In genomic region chr7:55021053-55021452, GRCh38 we compare ENCODE assay signal across 13 cellular contexts. TPM values are rescaled to one million over a fixed set of nuclear protein-coding genes. Genes with fewer than 3 reads are reported as not detected.
DNase-seq lines count a peak whose midpoint lies in the region; ATAC-seq and TF ChIP-seq lines count a peak whose summit lies in the region.
"Had no signal": no experiment of that assay in that cellular context is flagged by ENCODE, and none has a peak within 500 bp of the region (broad histone marks: within the 10 kb centered on the region; RNA-seq: fewer than 3 reads in every experiment).

No MANE protein-coding gene starts in this region.

- H3K4me1 Mint-ChIP-seq in activated CD8-positive, alpha-beta T cell treated with anti-CD3 and anti-CD28 coated beads for 36 hours (ENCODE audit: low read depth), result no peaks in the 10 kb centered on the region

- H3K9ac ChIP-seq in adipocyte (ENCODE audit: low read length), result peak overlapping the region; percentile 91

- H3K4me1 ChIP-seq in adipocyte (ENCODE audit: control insufficient read depth, insufficient read depth, low read length), result peaks cover 61% of the 10 kb centered on the region
- H3K4me1 ChIP-seq in sigmoid colon, result peaks cover 0 to 36% (median 32%) of the 10 kb centered on the region in 4 donors

- H3K27me3 ChIP-seq in adipocyte (replicated peaks; ENCODE audit: control insufficient read depth, insufficient read depth, low read length), result no peaks in the 10 kb centered on the region
- H3K27me3 ChIP-seq in sigmoid colon, result no peaks in the 10 kb centered on the region

- H3K9me3 ChIP-seq in adipocyte (ENCODE audit: control insufficient read depth, low read length) (no peaks in the 10 kb centered on the region), sigmoid colon (no peaks in the 10 kb centered on the region)

- DNase-seq in adipocyte (ENCODE audit: low read depth) (no peak), foreskin fibroblast (no peak), sigmoid colon (no peak), HCEC 1CT (no peak)
- DNase-seq in activated CD8-positive, alpha-beta T cell treated with anti-CD3 and anti-CD28 coated beads for 36 hours, result no peak
- DNase-seq: activated CD8-positive, alpha-beta T cell treated with anti-CD3 and anti-CD28 coated beads, Interleukin-2, amount 10 ng/mL, durations not matched to agents 7 days and 5 days; amniotic stem cell; CD8-positive, alpha-beta memory T cell; H9; NCI-H774 had no signal

- no peak for TF ChIP-seq POLR2A in sigmoid colon (IDR thresholded peaks at IDR 0.05)

- no peak for TF ChIP-seq EP300 in sigmoid colon (IDR thresholded peaks at IDR 0.05)

- H3K36me3 ChIP-seq in adipocyte (ENCODE audit: control insufficient read depth, insufficient read depth, low read length, severe bottlenecking), result no peaks in the 10 kb centered on the region
- no peaks in the 10 kb centered on the region for H3K36me3 ChIP-seq in sigmoid colon

- intact Hi-C loops in sigmoid colon (cut with DNase I), result loop anchor here (5.0 kb wide), 1 partner anchor 41 kb away; no protein-coding TSS in a partner anchor
- intact Hi-C loops in activated CD8-positive, alpha-beta T cell treated with anti-CD3 and anti-CD28 coated beads for 36 hours (cut with micrococcal nuclease), result no loop called here

- H3K4me3 ChIP-seq in adipocyte (ENCODE audit: low read length) (peak overlapping the region; percentile 88), foreskin fibroblast (ENCODE audit: low read depth in 1 of 2, low read length in 2 of 2) (peak overlapping the region; percentile 75 to 79), sigmoid colon (peak overlapping the region in 3 of 4 donors; percentile 80 to 89 (median 82))

- H3K27me3 Mint-ChIP-seq in activated CD8-positive, alpha-beta T cell treated with anti-CD3 and anti-CD28 coated beads for 36 hours, result peaks cover 42% of the 10 kb centered on the region

- H3K27ac Mint-ChIP-seq in activated CD8-positive, alpha-beta T cell treated with anti-CD3 and anti-CD28 coated beads for 36 hours, result no peak overlapping the region
- H3K27ac Mint-ChIP-seq: activated CD8-positive, alpha-beta T cell treated with anti-CD3 and anti-CD28 coated beads, Interleukin-2, amount 10 ng/mL, durations not matched to agents 7 days and 5 days; H9 had no signal

- 87 to 93% methylated on average over 9 of the region's 9 CpGs for WGBS in sigmoid colon, 2 donors

- H3K27ac ChIP-seq in C4-2B (peak overlapping the region; percentile 99; the same call in 1 of the 2 replicates), sigmoid colon (peak overlapping the region; percentile 93 to 97 (median 94))

- POLR2A ChIA-PET in activated CD8-positive, alpha-beta T cell treated with anti-CD3 and anti-CD28 coated beads for 36 hours (lab: Charles Lee), result no interaction called here

- CTCF ChIA-PET in activated CD8-positive, alpha-beta T cell treated with anti-CD3 and anti-CD28 coated beads for 36 hours (lab: Charles Lee), result no interaction called here

- H3K9me3 Mint-ChIP-seq in activated CD8-positive, alpha-beta T cell treated with anti-CD3 and anti-CD28 coated beads for 36 hours, result no peaks in the 10 kb centered on the region
- H3K9me3 Mint-ChIP-seq: H9 had no signal

- ATAC-seq in activated CD8-positive, alpha-beta T cell treated with anti-CD3 and anti-CD28 coated beads for 36 hours, result no peak
- ATAC-seq in HG03378 (IDR thresholded peaks at IDR 0.05; ENCODE audit: unreplicated experiment), result no peak
- no peak for ATAC-seq in HG03025 (IDR thresholded peaks at IDR 0.05; ENCODE audit: low FRiP score, unreplicated experiment)
- ATAC-seq: activated CD8-positive, alpha-beta T cell treated with anti-CD3 and anti-CD28 coated beads, Interleukin-2, amount 10 ng/mL, durations not matched to agents 7 days and 5 days had no signal

- no peak for TF ChIP-seq CTCF in C4-2B (conservative IDR thresholded peaks at IDR 0.05)
- TF ChIP-seq CTCF in foreskin fibroblast (IDR thresholded peaks at IDR 0.05; ENCODE audit: low read depth, low read length), result no peak
- no peak for TF ChIP-seq CTCF in sigmoid colon (IDR thresholded peaks at IDR 0.05)
- no peak for TF ChIP-seq CTCF in activated CD8-positive, alpha-beta T cell treated with anti-CD3 and anti-CD28 coated beads for 36 hours (IDR thresholded peaks at IDR 0.05)

- no peaks in the 10 kb centered on the region for H3K36me3 Mint-ChIP-seq in activated CD8-positive, alpha-beta T cell treated with anti-CD3 and anti-CD28 coated beads for 36 hours (ENCODE audit: low read depth)

- H3K4me3 Mint-ChIP-seq in activated CD8-positive, alpha-beta T cell treated with anti-CD3 and anti-CD28 coated beads for 36 hours, result no peak overlapping the region
- H3K4me3 Mint-ChIP-seq: activated CD8-positive, alpha-beta T cell treated with anti-CD3 and anti-CD28 coated beads, Interleukin-2, amount 10 ng/mL, durations not matched to agents 7 days and 5 days had no signal

RNA-seq across cellular contexts. Expression of gene EGFR, which starts 2.2 kb away (rescaled TPM):
- total RNA-seq in sigmoid colon, result 10 to 100 TPM; 35.6 to 61.5 (median 40.8) TPM
- 10 to 100 TPM in 1 of 3 donors, 1 to 10 TPM in 2; 3.6 to 10.7 (median 5.5) TPM for polyA plus RNA-seq in sigmoid colon
- total RNA-seq in activated CD8-positive, alpha-beta T cell treated with anti-CD3 and anti-CD28 coated beads for 36 hours, result not detected
- total RNA-seq: activated CD8-positive, alpha-beta T cell treated with anti-CD3 and anti-CD28 coated beads, Interleukin-2, amount 10 ng/mL, durations not matched to agents 7 days and 5 days; CD8-positive, alpha-beta memory T cell had no signal
- polyA plus RNA-seq: CD8-positive, alpha-beta memory T cell had no signal

Comparison
In these comparisons a context has a peak if more than half of its experiments do, and no peak if none do; other contexts are left out.
1. RNA of gene EGFR, which starts 2.2 kb away (total RNA-seq): 35.6 to 61.5 TPM in sigmoid colon; not detected in activated CD8-positive, alpha-beta T cell treated with anti-CD3 and anti-CD28 coated beads for 36 hours; every median in the first group is over 10 times any median in the second.
2. Peak in every context shown above with its lines, with median percentiles within 50 percentile points of each other: H3K4me3 ChIP-seq.